Comparison of ENCODE assay signal across 17 cellular contexts in the genomic region with DNA sequence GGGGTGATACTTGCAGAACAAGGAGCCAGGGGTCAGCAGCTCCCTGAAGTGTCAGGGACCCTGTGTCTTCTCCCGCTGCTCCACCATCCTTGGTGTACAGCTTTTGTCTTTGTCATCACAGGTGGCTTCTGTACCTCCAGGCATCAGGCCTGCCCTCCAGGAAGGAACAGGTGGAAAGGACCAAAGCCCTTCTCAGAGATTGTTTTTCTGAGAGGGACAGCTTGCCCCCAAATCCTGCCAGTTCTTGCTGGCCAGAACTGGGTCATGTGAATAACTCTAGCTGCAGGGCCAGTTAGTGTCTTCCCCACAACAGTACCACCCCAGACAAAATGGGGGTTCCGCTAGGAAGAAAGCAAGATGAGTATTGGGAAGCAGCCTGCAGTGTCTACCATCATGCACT. TPM values are rescaled to one million over a fixed set of nuclear protein-coding genes. Genes with fewer than 3 reads are reported as not detected.
DNase-seq lines count a peak whose midpoint lies in the region; ATAC-seq, FAIRE-seq and TF ChIP-seq lines count a peak whose summit lies in the region.
"Had no signal": no experiment of that assay in that cellular context is flagged by ENCODE, and none has a peak within 500 bp of the region (broad histone marks: within the 10 kb centered on the region; RNA-seq: fewer than 3 reads in every experiment).

No MANE protein-coding gene starts in this region.

- FAIRE-seq in HepG2 (lab: Jason Lieb, UNC) = no peak
- FAIRE-seq: A549, GM19239 had no signal

- H3K79me2 ChIP-seq in HepG2 (ENCODE audit: insufficient read depth, low read length) (no peaks in the 10 kb centered on the region), PC-3 (ENCODE audit: low read length) (no peaks in the 10 kb centered on the region)

- H3K4me1 ChIP-seq in HepG2 (ENCODE audit: insufficient read depth, low read length) (no peaks in the 10 kb centered on the region), right lobe of liver (no peaks in the 10 kb centered on the region), gastroesophageal sphincter (no peaks in the 10 kb centered on the region), PC-3 (ENCODE audit: insufficient read depth, low read length) (peaks cover 13% of the 10 kb centered on the region)
- H3K4me1 ChIP-seq: BE2C had no signal

- no peaks in the 10 kb centered on the region for H3K9me2 ChIP-seq in PC-3 (replicated peaks; ENCODE audit: low read length)

- 58% methylated on average over 2 of the region's 2 CpGs for WGBS in HepG2 (ENCODE audit: low lambda C conversion rate)
- 80% methylated on average over 1 of the region's 2 CpGs for WGBS in right lobe of liver (ENCODE audit: insufficient coverage, low coverage, low lambda C conversion rate, missing lambda C conversion rate)
- 100% methylated on average over 1 to 2 of the region's 2 CpGs for WGBS in gastroesophageal sphincter (ENCODE audit: low coverage in 1 of 2), 2 donors

- no peak for DNase-seq in HepG2 (ENCODE audit: low spot score)
- DNase-seq in right lobe of liver = no peak
- peak; percentile 71 for DNase-seq in cerebellar cortex (ENCODE audit: low spot score)
- DNase-seq in posterior vena cava (ENCODE audit: low spot score) = peak; percentile 45
- DNase-seq in PC-3 = no peak
- DNase-seq: BE2C; CD4-positive, alpha-beta memory T cell; COR-L47; DND-41; GF-D8; HCEC 1CT; HFFc6 had no signal

- TF ChIP-seq POLR2A in HepG2 (IDR thresholded peaks at IDR 0.05; ENCODE audit: insufficient read depth in 1 of 2, low read depth in 2 of 2, low read length in 2 of 2) = no peak
- no peak for TF ChIP-seq POLR2A in right lobe of liver (IDR thresholded peaks at IDR 0.05)
- no peak for TF ChIP-seq POLR2A in gastroesophageal sphincter (IDR thresholded peaks at IDR 0.05)

- H3K27me3 ChIP-seq in HepG2 (ENCODE audit: control insufficient read depth in 1 of 2, insufficient read depth in 2 of 2, low read length in 2 of 2) (peaks cover 7 to 51% of the 10 kb centered on the region in 2 experiments; a peak in 2 of 5 replicates), right lobe of liver (no peaks in the 10 kb centered on the region), gastroesophageal sphincter (no peaks in the 10 kb centered on the region), PC-3 (ENCODE audit: low read length) (no peaks in the 10 kb centered on the region)
- H3K27me3 ChIP-seq: BE2C had no signal

- intact Hi-C loops in HepG2 (cut with micrococcal nuclease; ENCODE audit: unreplicated experiment) (loop anchor here (10.0 kb wide), 1 partner anchor 413 kb away; no protein-coding TSS in a partner anchor), right lobe of liver (cut with DNase I) (no loop called here), posterior vena cava (cut with DNase I) (no loop called here), PC-3 (cut with micrococcal nuclease) (no loop called here)

- TF ChIP-seq RAD21 in HepG2 (CRISPR knock-in tag; IDR thresholded peaks at IDR 0.05) = no peak

- no TSS peak for BruUV-seq in HepG2 (replicated peaks; lab: Mats Ljungman, UMichigan)
- BruUV-seq in PC-3 (replicated peaks; lab: Mats Ljungman, UMichigan) = no TSS peak

- H3F3A ChIP-seq in PC-3 (ENCODE audit: low read length, unreplicated experiment) = no peaks in the 10 kb centered on the region

- CTCF ChIA-PET in HepG2 (lab: Yijun Ruan, JAX; ENCODE audit: low intra/inter-chr PET ratio, low total read pairs) (no interaction called here), PC-3 (lab: Charles Lee) (no interaction called here)

- H3K4me2 ChIP-seq in HepG2 (ENCODE audit: low read depth, low read length) (no peak overlapping the region), PC-3 (ENCODE audit: low read length) (no peak overlapping the region)
- H3K4me2 ChIP-seq: A549 had no signal

- H4K20me1 ChIP-seq in HepG2 (ENCODE audit: insufficient read depth, low read length) (no peaks in the 10 kb centered on the region), PC-3 (ENCODE audit: low read length) (no peaks in the 10 kb centered on the region)

- H3K27ac ChIP-seq in HepG2 (ENCODE audit: extremely low read length, insufficient read depth, low read length) (no peak overlapping the region), right lobe of liver (no peak overlapping the region), cingulate gyrus (ENCODE audit: low read depth, low read length) (peak overlapping the region; percentile 54), gastroesophageal sphincter (no peak overlapping the region), PC-3 (ENCODE audit: low read length) (no peak overlapping the region)
- H3K27ac ChIP-seq: A549, C4-2B had no signal

- in situ Hi-C loops in HepG2 (cut with HindIII; ENCODE audit: extremely low pct_ligation_motif_present, low pct_unique_long_range_greater_than_20kb) = no loop called here

- H3K36me3 ChIP-seq in HepG2 (replicated peaks in 1 of 2; ENCODE audit: control insufficient read depth in 1 of 2, insufficient read depth in 2 of 2, low read length in 2 of 2) (no peaks in the 10 kb centered on the region), right lobe of liver (no peaks in the 10 kb centered on the region), gastroesophageal sphincter (peaks cover 0 to 52% of the 10 kb centered on the region in 2 donors), PC-3 (ENCODE audit: low read depth, low read length) (0 out of 2 replicates have a peak, but pooled peaks cover 4% of the 10 kb centered on the region)
- H3K36me3 ChIP-seq: BE2C had no signal

- no peak overlapping the region for H2AFZ ChIP-seq in HepG2 (ENCODE audit: low read length)
- H2AFZ ChIP-seq in PC-3 (ENCODE audit: low read length) = no peak overlapping the region

- H3K4me3 ChIP-seq in HepG2 (replicated peaks in 1 of 3; ENCODE audit: insufficient read depth in 1 of 3, low read depth in 2 of 3, low read length in 3 of 3) (no peak overlapping the region), right lobe of liver (no peak overlapping the region), gastroesophageal sphincter (no peak overlapping the region), PC-3 (ENCODE audit: low read length) (no peak overlapping the region)
- H3K4me3 ChIP-seq: A549 had no signal

- TF ChIP-seq CTCF in HepG2 (CRISPR knock-in tag; IDR thresholded peaks at IDR 0.05) (no peak), right lobe of liver (IDR thresholded peaks at IDR 0.05) (no peak), gastroesophageal sphincter (IDR thresholded peaks at IDR 0.05) (no peak), PC-3 (conservative IDR thresholded peaks at IDR 0.05; ENCODE audit: low read depth, low read length) (no peak)

- no peak overlapping the region for H3K9ac ChIP-seq in HepG2 (ENCODE audit: insufficient read depth, low read depth, low read length)
- no peak overlapping the region for H3K9ac ChIP-seq in PC-3 (ENCODE audit: low read length)

- no peak for ATAC-seq in HepG2
- ATAC-seq in right lobe of liver = no peak
- ATAC-seq in gastroesophageal sphincter = no peak
- ATAC-seq in PC-3 = no peak
- ATAC-seq: A549 had no signal

- H3K9me3 ChIP-seq in HepG2 (ENCODE audit: low read length) (no peaks in the 10 kb centered on the region), right lobe of liver (no peaks in the 10 kb centered on the region), gastroesophageal sphincter (no peaks in the 10 kb centered on the region), PC-3 (ENCODE audit: low read length) (no peaks in the 10 kb centered on the region)
- H3K9me3 ChIP-seq: A549, BE2C had no signal

- POLR2A ChIA-PET in HepG2 (lab: Yijun Ruan, JAX) = no interaction called here
- POLR2A ChIA-PET in PC-3 (lab: Charles Lee; ENCODE audit: unreplicated experiment) = no interaction called here

- TF ChIP-seq EP300 in HepG2 (IDR thresholded peaks at IDR 0.05; ENCODE audit: low read depth in 2 of 2, low read length in 2 of 2) (no peak), HepG2 (CRISPR knock-in tag; IDR thresholded peaks at IDR 0.05; ENCODE audit: borderline replicate concordance) (no peak), gastroesophageal sphincter (IDR thresholded peaks at IDR 0.05) (no peak)

RNA-seq across cellular contexts. Expression of gene SNPH, which starts 31.4 kb away (rescaled TPM):
- total RNA-seq in HepG2 (2016; rRNA removed; fragmentation: Illumina TruSeq; extraction: Trizol) (0.09 TPM in 1 of 2 replicates, not detected in the other), right lobe of liver (under 1 TPM; 0.11 to 0.61 (median 0.12) TPM), posterior vena cava (10 to 100 TPM in 1 of 2 donors, 1 to 10 TPM in 1; 8.9 to 11.9 TPM), gastroesophageal sphincter (10 to 100 TPM in 3 of 4 donors, 1 to 10 TPM in 1; 9.8 to 31.6 (median 12.5) TPM), PC-3 (2014; rRNA removed) (21.4 and 24.9 TPM in 2 replicates)
- total RNA-seq in HepG2 (2016; cell fraction: cytosol; rRNA removed; fragmentation: Illumina TruSeq; extraction: Trizol; ENCODE audit: low read depth) = not detected in 2 replicates
- 0.04 TPM in 1 of 2 replicates, not detected in the other for total RNA-seq in HepG2 (2016; cell fraction: insoluble cytoplasmic fraction; rRNA removed; fragmentation: Illumina TruSeq; extraction: Trizol)
- total RNA-seq in HepG2 (2016; cell fraction: membrane; rRNA removed; fragmentation: Illumina TruSeq; extraction: Trizol) = 0.03 TPM in 1 of 2 replicates, not detected in the other
- total RNA-seq in HepG2 (2016; cell fraction: nucleus; rRNA removed; fragmentation: Illumina TruSeq; extraction: Trizol) = 0.06 TPM in 2 replicates
- not detected in 2 replicates for polyA plus RNA-seq in HepG2 (2011; rRNA removed)
- not detected in 2 replicates for polyA plus RNA-seq in HepG2 (2011; cell fraction: cytosol; rRNA removed)
- 0.02 TPM in 1 of 2 replicates, not detected in the other for polyA plus RNA-seq in HepG2 (2011; cell fraction: nucleus; rRNA removed)
- not detected in 2 replicates for polyA plus RNA-seq in HepG2 (2012)
- polyA plus RNA-seq in HepG2 (2016; cell fraction: cytosol; fragmentation: Illumina TruSeq; extraction: Trizol; ENCODE audit: low read depth) = not detected in 2 replicates
- not detected in 2 replicates for polyA plus RNA-seq in HepG2 (2016; cell fraction: insoluble cytoplasmic fraction; fragmentation: Illumina TruSeq; extraction: Trizol; ENCODE audit: low read depth)
- not detected in 2 replicates for polyA plus RNA-seq in HepG2 (2016; cell fraction: membrane; fragmentation: Illumina TruSeq; extraction: Trizol; ENCODE audit: low read depth)
- 0.12 TPM in 1 of 2 replicates, not detected in the other for polyA plus RNA-seq in HepG2 (2016; cell fraction: nucleus; fragmentation: Illumina TruSeq; extraction: Trizol; ENCODE audit: insufficient read depth, low read depth)
- 0.02 and 0.10 TPM in 2 replicates for polyA minus RNA-seq in HepG2 (2011; rRNA and poly(A)+ RNA removed; ENCODE audit: low replicate concordance)
- not detected in 2 replicates for polyA minus RNA-seq in HepG2 (2011; cell fraction: cytosol; rRNA and poly(A)+ RNA removed)
- polyA minus RNA-seq in HepG2 (2011; cell fraction: nucleus; rRNA and poly(A)+ RNA removed) = not detected in 2 replicates

RNA-seq across cellular contexts. Expression of gene SDCBP2, which starts 31.5 kb away (rescaled TPM):
- total RNA-seq in HepG2 (2016; rRNA removed; fragmentation: Illumina TruSeq; extraction: Trizol) (0.87 and 1.2 TPM in 2 replicates), right lobe of liver (10 to 100 TPM in 3 of 6 experiments, 1 to 10 TPM in 3; 2.0 to 43.3 (median 16.6) TPM), posterior vena cava (1 to 10 TPM; 3.1 to 5.4 TPM), gastroesophageal sphincter (10 to 100 TPM in 1 of 4 donors, 1 to 10 TPM in 3; 1.6 to 17.5 (median 3.5) TPM), PC-3 (2014; rRNA removed) (14.4 and 25.5 TPM in 2 replicates)
- total RNA-seq in HepG2 (2016; cell fraction: cytosol; rRNA removed; fragmentation: Illumina TruSeq; extraction: Trizol; ENCODE audit: low read depth) = 0.79 and 0.91 TPM in 2 replicates
- 0.89 and 1.1 TPM in 2 replicates for total RNA-seq in HepG2 (2016; cell fraction: insoluble cytoplasmic fraction; rRNA removed; fragmentation: Illumina TruSeq; extraction: Trizol)
- total RNA-seq in HepG2 (2016; cell fraction: membrane; rRNA removed; fragmentation: Illumina TruSeq; extraction: Trizol) = 0.48 and 0.93 TPM in 2 replicates
- 0.66 and 0.81 TPM in 2 replicates for total RNA-seq in HepG2 (2016; cell fraction: nucleus; rRNA removed; fragmentation: Illumina TruSeq; extraction: Trizol)
- 2.4 and 2.9 TPM in 2 replicates for polyA plus RNA-seq in HepG2 (2011; rRNA removed)
- 2.5 and 3.1 TPM in 2 replicates for polyA plus RNA-seq in HepG2 (2011; cell fraction: cytosol; rRNA removed)
- 6.1 and 6.2 TPM in 2 replicates for polyA plus RNA-seq in HepG2 (2011; cell fraction: nucleus; rRNA removed)
- polyA plus RNA-seq in HepG2 (2012) = 2.1 and 4.3 TPM in 2 replicates
- 0.62 and 0.94 TPM in 2 replicates for polyA plus RNA-seq in HepG2 (2016; cell fraction: cytosol; fragmentation: Illumina TruSeq; extraction: Trizol; ENCODE audit: low read depth)
- polyA plus RNA-seq in HepG2 (2016; cell fraction: insoluble cytoplasmic fraction; fragmentation: Illumina TruSeq; extraction: Trizol; ENCODE audit: low read depth) = 0.67 and 0.96 TPM in 2 replicates
- polyA plus RNA-seq in HepG2 (2016; cell fraction: membrane; fragmentation: Illumina TruSeq; extraction: Trizol; ENCODE audit: low read depth) = 0.65 and 0.68 TPM in 2 replicates
- 1.5 and 1.6 TPM in 2 replicates for polyA plus RNA-seq in HepG2 (2016; cell fraction: nucleus; fragmentation: Illumina TruSeq; extraction: Trizol; ENCODE audit: insufficient read depth, low read depth)
- polyA minus RNA-seq in HepG2 (2011; rRNA and poly(A)+ RNA removed; ENCODE audit: low replicate concordance) = 0.42 and 0.92 TPM in 2 replicates
- 0.62 and 0.89 TPM in 2 replicates for polyA minus RNA-seq in HepG2 (2011; cell fraction: cytosol; rRNA and poly(A)+ RNA removed)
- polyA minus RNA-seq in HepG2 (2011; cell fraction: nucleus; rRNA and poly(A)+ RNA removed) = 0.37 and 0.64 TPM in 2 replicates

Comparison
In these comparisons a context has a peak if more than half of its experiments do, and no peak if none do; other contexts are left out.
1. DNase-seq: peak in cerebellar cortex (single experiment) and posterior vena cava (single experiment); none in HepG2 (single experiment), right lobe of liver (0 of 3) and PC-3 (single experiment).
2. RNA of gene SNPH, which starts 31.4 kb away (total RNA-seq): 21.4 to 24.9 TPM in PC-3, 9.8 to 31.6 TPM in gastroesophageal sphincter and 8.9 to 11.9 TPM in posterior vena cava; 0.11 to 0.61 TPM in right lobe of liver and 0.03 to 0.09 TPM in HepG2; every median in the first group is over 4 times any median in the second.